In genomic region chr19:58439576-58440554, GRCh38 we compare ENCODE assay signal across 8 cellular contexts. TPM values are rescaled to one million over a fixed set of nuclear protein-coding genes. Genes with fewer than 3 reads are reported as not detected.
DNase-seq lines count a peak whose midpoint lies in the region; ATAC-seq and TF ChIP-seq lines count a peak whose summit lies in the region.

ZNF132 (minus strand) TSS chr19:58440153; CDS start chr19:58439821, 332 bp downstream.

- peaks cover 51% of the 10 kb centered on the region for H3K36me3 Mint-ChIP-seq in activated B cell treated with CpG ODN at 0.5 μM for 24 hours (ENCODE audit: low read depth)
- H3K36me3 Mint-ChIP-seq in central memory CD8-positive, alpha-beta T cell (ENCODE audit: insufficient read depth): peaks cover 21% of the 10 kb centered on the region
- H3K36me3 Mint-ChIP-seq in immature natural killer cell: peaks cover 33 to 46% (median 41%) of the 10 kb centered on the region in 3 donors

- no peaks in the 10 kb centered on the region for H4K20me1 ChIP-seq in smooth muscle cell (ENCODE audit: low read depth)

- ATAC-seq in activated B cell treated with CpG ODN at 0.5 μM for 24 hours (ENCODE audit: low read depth): peak; percentile 97
- peak; percentile 99 for ATAC-seq in central memory CD8-positive, alpha-beta T cell (replicated peaks; ENCODE audit: extremely low read depth, poor library complexity, severe bottlenecking)

- H3K4me3 ChIP-seq in smooth muscle cell: peak within 1 kb of the TSS; percentile 47

- DNase-seq in ELR (ENCODE audit: low read depth): peak; percentile 97
- peak; percentile 71 for DNase-seq in GOT3 (lab: John Stamatoyannopoulos, UW)
- peak; percentile 56 for DNase-seq in NCI-H1105 (lab: John Stamatoyannopoulos, UW)
- peak; percentile 88 for DNase-seq in activated B cell treated with CpG ODN at 0.5 μM for 24 hours
- DNase-seq in central memory CD8-positive, alpha-beta T cell (ENCODE audit: low spot score in 2 of 2): peak; percentile 73 to 95
- peak; percentile 96 to 97 (median 97) for DNase-seq in immature natural killer cell
- peak; percentile 14 for DNase-seq in smooth muscle cell (lab: John Stamatoyannopoulos, UW; ENCODE audit: unreplicated experiment)
- no peak for DNase-seq in HT-29 (ENCODE audit: low spot score)

- CTCF ChIA-PET in activated B cell treated with CpG ODN at 0.5 μM for 24 hours (lab: Charles Lee): interaction anchor here (1.2 kb wide), 1 partner anchor 81 kb away, joined by 4 read pairs; the partner anchor contains the start of gene ZBTB45

- no peaks in the 10 kb centered on the region for H3K79me2 ChIP-seq in smooth muscle cell (ENCODE audit: low read depth)

- peaks cover 42% of the 10 kb centered on the region for H3K9me3 Mint-ChIP-seq in activated B cell treated with CpG ODN at 0.5 μM for 24 hours
- H3K9me3 Mint-ChIP-seq in central memory CD8-positive, alpha-beta T cell: peaks cover 19% of the 10 kb centered on the region
- peaks cover 14 to 48% (median 43%) of the 10 kb centered on the region in 6 donors for H3K9me3 Mint-ChIP-seq in immature natural killer cell

- H3K4me1 Mint-ChIP-seq in activated B cell treated with CpG ODN at 0.5 μM for 24 hours (peaks cover 20% of the 10 kb centered on the region), immature natural killer cell (peaks cover 34 to 37% of the 10 kb centered on the region in 2 donors)
- peaks cover 27% of the 10 kb centered on the region for H3K4me1 Mint-ChIP-seq in central memory CD8-positive, alpha-beta T cell

- peak within 1 kb of the TSS; percentile 49 for H3K9ac ChIP-seq in smooth muscle cell (ENCODE audit: low read depth)

- H3K27me3 Mint-ChIP-seq in activated B cell treated with CpG ODN at 0.5 μM for 24 hours (peaks cover 4% of the 10 kb centered on the region), immature natural killer cell (ENCODE audit: low read depth in 3 of 3) (peaks cover 7 to 15% (median 7%) of the 10 kb centered on the region in 3 donors)
- peaks cover 10% of the 10 kb centered on the region for H3K27me3 Mint-ChIP-seq in central memory CD8-positive, alpha-beta T cell

- no peak for TF ChIP-seq CTCF in activated B cell treated with CpG ODN at 0.5 μM for 24 hours (IDR thresholded peaks at IDR 0.05)
- no peak for TF ChIP-seq CTCF in smooth muscle cell (IDR thresholded peaks at IDR 0.05; ENCODE audit: borderline replicate concordance, insufficient read depth, poor library complexity, severe bottlenecking)

- peaks cover 5% of the 10 kb centered on the region for H3K36me3 ChIP-seq in smooth muscle cell (ENCODE audit: low read depth)

- no peak within 1 kb of the TSS for H2AFZ ChIP-seq in smooth muscle cell (ENCODE audit: low read depth)

- H3K4me1 ChIP-seq in smooth muscle cell (ENCODE audit: low read depth): no peaks in the 10 kb centered on the region

- H3F3A ChIP-seq in smooth muscle cell (ENCODE audit: low read depth): no peaks in the 10 kb centered on the region

- H3K9me3 ChIP-seq in smooth muscle cell (replicated peaks; ENCODE audit: low read depth): peaks cover 2% of the 10 kb centered on the region

- peak within 1 kb of the TSS; percentile 47 for H3K27ac ChIP-seq in smooth muscle cell (ENCODE audit: low read depth)

- peak within 1 kb of the TSS; percentile 97 for H3K27ac Mint-ChIP-seq in activated B cell treated with CpG ODN at 0.5 μM for 24 hours
- H3K27ac Mint-ChIP-seq in central memory CD8-positive, alpha-beta T cell (ENCODE audit: low read depth): peak within 1 kb of the TSS; percentile 97
- peak within 1 kb of the TSS; percentile 88 to 99 (median 98) for H3K27ac Mint-ChIP-seq in immature natural killer cell

- 36% methylated on average over 50 of the region's 59 CpGs for WGBS in smooth muscle cell (ENCODE audit: low lambda C conversion rate)

- peak within 1 kb of the TSS; percentile 81 for H3K4me2 ChIP-seq in smooth muscle cell

- H3K4me3 Mint-ChIP-seq in activated B cell treated with CpG ODN at 0.5 μM for 24 hours (peak within 1 kb of the TSS; percentile 96), immature natural killer cell (peak within 1 kb of the TSS; percentile 94 to 98 (median 95))
- peak within 1 kb of the TSS; percentile 94 for H3K4me3 Mint-ChIP-seq in central memory CD8-positive, alpha-beta T cell

- H3K27me3 ChIP-seq in smooth muscle cell (ENCODE audit: low read depth): no peaks in the 10 kb centered on the region

- intact Hi-C loops in activated B cell treated with CpG ODN at 0.5 μM for 24 hours (cut with micrococcal nuclease): loop anchor here (1.0 to 2.0 kb wide), 14 partner anchors 11 to 135 kb away; partner anchors contain the start of genes ERVK3-1, MZF1, RPS5 and ZBTB45

- POLR2A ChIA-PET in activated B cell treated with CpG ODN at 0.5 μM for 24 hours (lab: Charles Lee): interaction anchor here (0.5 to 2.2 kb wide), 24 partner anchors 11 to 694 kb away, joined by 3 to 19 read pairs (median 4); partner anchors contain the start of genes CHMP2A, UBE2M, ZBTB45 and ZNF324B

RNA-seq across cellular contexts. Expression of gene ZNF132, which starts in this region (rescaled TPM):
- total RNA-seq in activated B cell treated with CpG ODN at 0.5 μM for 24 hours: 9.2 and 10.4 TPM in 2 replicates
- polyA plus RNA-seq in immature natural killer cell: 1 to 10 TPM in 1 of 3 donors, under 1 TPM in 1, not detected in 1; 0.60 to 1.2 TPM
- 0.63 and 2.3 TPM in 2 replicates for total RNA-seq in smooth muscle cell
- polyA plus RNA-seq in smooth muscle cell: 0.40 and 0.69 TPM in 2 replicates
- not detected in 2 replicates for total RNA-seq in HT-29 (2014; rRNA removed; shearing (Covaris generic))
